9 cellular contexts compared by ENCODE assay signal in the genomic region with DNA sequence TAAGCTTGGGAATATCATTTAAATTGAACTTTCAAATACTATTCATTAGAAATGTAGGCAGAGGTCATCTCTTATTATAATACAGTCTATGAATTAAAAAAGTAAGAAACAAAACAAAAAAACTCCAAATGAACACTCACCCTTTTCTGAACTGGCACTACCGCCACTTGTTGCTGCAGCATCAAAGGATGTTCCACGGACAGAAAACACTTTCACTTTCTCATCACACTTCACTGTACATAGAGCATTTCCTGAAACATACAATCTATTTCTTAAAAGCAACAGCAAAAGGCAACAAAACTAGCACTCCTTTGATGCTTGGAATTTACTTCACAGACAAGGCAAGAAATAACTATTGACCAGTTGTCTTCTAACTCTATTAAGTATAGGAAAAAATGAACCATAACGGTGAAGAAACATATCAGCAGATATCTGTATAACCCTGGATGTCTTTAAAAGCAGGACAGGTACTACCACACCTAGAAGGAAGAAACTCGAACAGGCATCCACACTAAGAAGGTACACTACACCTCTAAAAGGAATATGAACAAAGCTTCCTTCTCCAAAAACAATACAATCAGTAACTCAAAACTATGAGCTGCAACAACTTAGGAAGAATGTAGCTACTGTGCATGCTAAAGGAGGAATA. TPM values are rescaled to one million over a fixed set of nuclear protein-coding genes. Genes with fewer than 3 reads are reported as not detected.
A peak's percentile ranks its signal among the peaks of the same experiment; 100 is the strongest.
DNase-seq lines count a peak whose midpoint lies in the region; ATAC-seq and TF ChIP-seq lines count a peak whose summit lies in the region.
"Had no signal": no experiment of that assay in that cellular context is flagged by ENCODE, and none has a peak within 500 bp of the region (broad histone marks: within the 10 kb centered on the region; RNA-seq: fewer than 3 reads in every experiment).

No MANE protein-coding gene starts in this region.

- peaks cover 78% of the 10 kb centered on the region for H3K36me3 ChIP-seq in adipocyte (ENCODE audit: control insufficient read depth, insufficient read depth, low read length, severe bottlenecking)
- peaks cover 64% of the 10 kb centered on the region for H3K36me3 ChIP-seq in left ventricle myocardium inferior

- no peak for TF ChIP-seq CTCF in left ventricle myocardium inferior (IDR thresholded peaks at IDR 0.05; ENCODE audit: borderline replicate concordance)

- no peak overlapping the region for H3K27ac ChIP-seq in left ventricle myocardium inferior (replicated peaks)

- intact Hi-C loops in left ventricle myocardium inferior (cut with micrococcal nuclease) = no loop called here

- H3K27me3 Mint-ChIP-seq in activated CD8-positive, alpha-beta memory T cell treated with anti-CD3 and anti-CD28 coated beads, Interleukin-2, amount 10 ng/mL, durations not matched to agents 7 days and 5 days = no peaks in the 10 kb centered on the region

- H3K4me3 Mint-ChIP-seq in activated CD8-positive, alpha-beta memory T cell treated with anti-CD3 and anti-CD28 coated beads, Interleukin-2, amount 10 ng/mL, durations not matched to agents 7 days and 5 days = peak overlapping the region; percentile 68

- H3K9me3 ChIP-seq in adipocyte (ENCODE audit: control insufficient read depth, low read length) = no peaks in the 10 kb centered on the region
- H3K9me3 ChIP-seq in left ventricle myocardium inferior (replicated peaks) = no peaks in the 10 kb centered on the region

- H3K4me3 ChIP-seq in adipocyte (ENCODE audit: low read length) (peak overlapping the region; percentile 42), left ventricle myocardium inferior (no peak overlapping the region)

- H3K9me3 Mint-ChIP-seq in activated CD8-positive, alpha-beta memory T cell treated with anti-CD3 and anti-CD28 coated beads, Interleukin-2, amount 10 ng/mL, durations not matched to agents 7 days and 5 days (ENCODE audit: low read depth) = no peaks in the 10 kb centered on the region

- H3K27me3 ChIP-seq in adipocyte (replicated peaks; ENCODE audit: control insufficient read depth, insufficient read depth, low read length) (no peaks in the 10 kb centered on the region), left ventricle myocardium inferior (ENCODE audit: low read depth) (no peaks in the 10 kb centered on the region)

- CTCF ChIA-PET in activated CD8-positive, alpha-beta memory T cell treated with anti-CD3 and anti-CD28 coated beads, Interleukin-2, amount 10 ng/mL, durations not matched to agents 7 days and 5 days (lab: Charles Lee) = interaction anchor here (1.4 to 1.5 kb wide), 3 partner anchors 23 to 51 kb away, joined by 3 read pairs; no protein-coding TSS in a partner anchor

- peak; percentile 50 for DNase-seq in activated CD8-positive, alpha-beta memory T cell treated with anti-CD3 and anti-CD28 coated beads, Interleukin-2, amount 10 ng/mL, durations not matched to agents 7 days and 5 days
- no peak for DNase-seq in activated CD8-positive, alpha-beta memory T cell treated with anti-CD3 and anti-CD28 coated beads, Interleukin-2, amount 50 U/mL, for 48 hours
- DNase-seq in adipocyte (ENCODE audit: low read depth) (no peak), left ventricle myocardium inferior (no peak), hippocampal formation (lab: John Stamatoyannopoulos, UW) (no peak), foreskin melanocyte (no peak)
- peak; percentile 16 for DNase-seq in stimulated activated naive CD4-positive, alpha-beta T cell treated with Interleukin-2 at 50 U/mL for 16 hours (lab: John Stamatoyannopoulos, UW)
- DNase-seq: AML-193 had no signal

- H3K27ac Mint-ChIP-seq in activated CD8-positive, alpha-beta memory T cell treated with anti-CD3 and anti-CD28 coated beads, Interleukin-2, amount 10 ng/mL, durations not matched to agents 7 days and 5 days = peak overlapping the region; percentile 77

- peaks cover 20% of the 10 kb centered on the region for H3K4me1 Mint-ChIP-seq in activated CD8-positive, alpha-beta memory T cell treated with anti-CD3 and anti-CD28 coated beads, Interleukin-2, amount 10 ng/mL, durations not matched to agents 7 days and 5 days

- peak; percentile 92 for ATAC-seq in activated CD8-positive, alpha-beta memory T cell treated with anti-CD3 and anti-CD28 coated beads, Interleukin-2, amount 10 ng/mL, durations not matched to agents 7 days and 5 days
- ATAC-seq in HG03460 (IDR thresholded peaks at IDR 0.05; ENCODE audit: unreplicated experiment) = peak; percentile 80

- peaks cover 13% of the 10 kb centered on the region for H3K4me1 ChIP-seq in adipocyte (ENCODE audit: control insufficient read depth, insufficient read depth, low read length)
- peaks cover 5% of the 10 kb centered on the region for H3K4me1 ChIP-seq in left ventricle myocardium inferior

- peaks cover 30% of the 10 kb centered on the region for H3K36me3 Mint-ChIP-seq in activated CD8-positive, alpha-beta memory T cell treated with anti-CD3 and anti-CD28 coated beads, Interleukin-2, amount 10 ng/mL, durations not matched to agents 7 days and 5 days

- no peak overlapping the region for H3K9ac ChIP-seq in adipocyte (ENCODE audit: low read length)

RNA-seq across cellular contexts. Expression of a gene that starts 24.9 kb away (rescaled TPM):
- 100 to 1,000 TPM; 119 to 142 TPM for total RNA-seq in activated CD8-positive, alpha-beta memory T cell treated with anti-CD3 and anti-CD28 coated beads, Interleukin-2, amount 10 ng/mL, durations not matched to agents 7 days and 5 days
- total RNA-seq in left ventricle myocardium inferior = 511 TPM

RNA-seq across cellular contexts. Expression of a gene that starts 50.2 kb away (rescaled TPM):
- 1 to 10 TPM; 2.4 to 3.2 TPM for total RNA-seq in activated CD8-positive, alpha-beta memory T cell treated with anti-CD3 and anti-CD28 coated beads, Interleukin-2, amount 10 ng/mL, durations not matched to agents 7 days and 5 days
- not detected for total RNA-seq in left ventricle myocardium inferior

Comparison
In these comparisons a context has a peak if more than half of its experiments do, and no peak if none do; other contexts are left out.
1. DNase-seq: peak in activated CD8-positive, alpha-beta memory T cell treated with anti-CD3 and anti-CD28 coated beads, Interleukin-2, amount 10 ng/mL, durations not matched to agents 7 days and 5 days (single experiment) and stimulated activated naive CD4-positive, alpha-beta T cell treated with Interleukin-2 at 50 U/mL for 16 hours (single experiment); none in activated CD8-positive, alpha-beta memory T cell treated with anti-CD3 and anti-CD28 coated beads, Interleukin-2, amount 50 U/mL, for 48 hours (single experiment), adipocyte (single experiment), left ventricle myocardium inferior (single experiment), hippocampal formation (0 of 2) and foreskin melanocyte (single experiment).